In genomic region chr14:52936437-52936836, GRCh38 we compare ENCODE assay signal across 22 cellular contexts. TPM values are rescaled to one million over a fixed set of nuclear protein-coding genes. Genes with fewer than 3 reads are reported as not detected.
DNase-seq lines count a peak whose midpoint lies in the region; ATAC-seq, FAIRE-seq and TF ChIP-seq lines count a peak whose summit lies in the region.
"Had no signal": no experiment of that assay in that cellular context is flagged by ENCODE, and none has a peak within 500 bp of the region (broad histone marks: within the 10 kb centered on the region; RNA-seq: fewer than 3 reads in every experiment).

No MANE protein-coding gene starts in this region.

- H3K4me2 ChIP-seq in IMR-90 (ENCODE audit: low read depth, low read length), result no peak overlapping the region

- H2BK15ac ChIP-seq in IMR-90 (ENCODE audit: low read depth, low read length), result no peak overlapping the region

- TF ChIP-seq RAD21 in IMR-90 (IDR thresholded peaks at IDR 0.05; ENCODE audit: low read length), result no peak

- H2AK5ac ChIP-seq in IMR-90 (ENCODE audit: low read depth, low read length), result no peak overlapping the region

- no peak overlapping the region for H3K9ac ChIP-seq in IMR-90 (ENCODE audit: low read depth, low read length)

- no peak for TF ChIP-seq EP300 in esophagus muscularis mucosa (IDR thresholded peaks at IDR 0.05)

- H2AFZ ChIP-seq in IMR-90 (replicated peaks; ENCODE audit: low read length, poor library complexity), result no peak overlapping the region

- POLR2A ChIA-PET in IMR-90 (lab: Charles Lee; ENCODE audit: unreplicated experiment), result no interaction called here

- no peak for FAIRE-seq in GM12892 (lab: Jason Lieb, UNC)
- FAIRE-seq: D721Med, GM12878 had no signal

- H3K14ac ChIP-seq in IMR-90 (replicated peaks; ENCODE audit: low read depth, low read length), result 0 out of 2 replicates have a peak overlapping the region, but pooled peaks have one; percentile 14

- no peak overlapping the region for H4K5ac ChIP-seq in IMR-90 (ENCODE audit: low read depth, low read length)

- peaks cover 19% of the 10 kb centered on the region for H3K36me3 Mint-ChIP-seq in nephron progenitor cell (ENCODE audit: low read depth)
- H3K36me3 Mint-ChIP-seq in effector memory CD8-positive, alpha-beta T cell (ENCODE audit: insufficient read depth), result no peaks in the 10 kb centered on the region
- H3K36me3 Mint-ChIP-seq: CD4-positive, alpha-beta memory T cell had no signal

- H4K91ac ChIP-seq in IMR-90 (ENCODE audit: insufficient read depth, low read depth, low read length), result no peak overlapping the region

- CTCF ChIA-PET in IMR-90 (lab: Yijun Ruan, JAX), result no interaction called here

- 90% methylated on average over 1 of the region's 1 CpG; no CpG with 5 or more reads in 1 of the 2 experiments for WGBS in IMR-90 (ENCODE audit: extremely low coverage in 2 of 2, insufficient read length in 1 of 2), 2 experiments
- WGBS in esophagus muscularis mucosa, result 58% methylated on average over 1 of the region's 1 CpG
- 77 to 84% methylated on average over 1 of the region's 1 CpG for WGBS in heart right ventricle, 2 donors

- no peak overlapping the region for H2BK20ac ChIP-seq in IMR-90 (ENCODE audit: low read depth, low read length)

- no peak overlapping the region for H3K18ac ChIP-seq in IMR-90 (ENCODE audit: low read depth, low read length)

- peaks cover 3% of the 10 kb centered on the region; the same call in 1 of the 2 replicates for H3K36me3 ChIP-seq in IMR-90 (ENCODE audit: control insufficient read depth, insufficient read depth, low read length)
- H3K36me3 ChIP-seq in esophagus muscularis mucosa, result no peaks in the 10 kb centered on the region
- H3K36me3 ChIP-seq in tibial artery, result no peaks in the 10 kb centered on the region
- no peaks in the 10 kb centered on the region for H3K36me3 ChIP-seq in heart right ventricle
- H3K36me3 ChIP-seq: MG63 had no signal

- peaks cover 25% of the 10 kb centered on the region for H3K4me1 Mint-ChIP-seq in nephron progenitor cell
- no peaks in the 10 kb centered on the region for H3K4me1 Mint-ChIP-seq in effector memory CD8-positive, alpha-beta T cell (ENCODE audit: low read depth in 2 of 2)
- H3K4me1 Mint-ChIP-seq: CD4-positive, alpha-beta memory T cell had no signal

- H3K27ac Mint-ChIP-seq in nephron progenitor cell, result peak overlapping the region; percentile 40
- no peak overlapping the region for H3K27ac Mint-ChIP-seq in effector memory CD8-positive, alpha-beta T cell

- no TSS peak for BruUV-seq in IMR-90 (replicated peaks; lab: Mats Ljungman, UMichigan)

- H2BK120ac ChIP-seq in IMR-90 (ENCODE audit: low read depth, low read length), result no peak overlapping the region

- intact Hi-C loops in IMR-90 (cut with micrococcal nuclease) (no loop called here), esophagus muscularis mucosa (cut with DNase I) (no loop called here), tibial artery (cut with DNase I; ENCODE audit: low total_unique reads) (no loop called here), heart right ventricle (cut with DNase I) (no loop called here)

- TF ChIP-seq CTCF in IMR-90 (conservative IDR thresholded peaks at IDR 0.05; ENCODE audit: low read depth, low read length) (no peak), esophagus muscularis mucosa (IDR thresholded peaks at IDR 0.05) (no peak), nephron progenitor cell (IDR thresholded peaks at IDR 0.05) (no peak), tibial artery (IDR thresholded peaks at IDR 0.05) (no peak), heart right ventricle (IDR thresholded peaks at IDR 0.05) (no peak)

- H3K23ac ChIP-seq in IMR-90 (ENCODE audit: low read depth, low read length), result peak overlapping the region; percentile 83; the same call in 1 of the 2 replicates

- H3K9me3 ChIP-seq in IMR-90 (ENCODE audit: control insufficient read depth, insufficient read depth, low read length) (no peaks in the 10 kb centered on the region), esophagus muscularis mucosa (no peaks in the 10 kb centered on the region), tibial artery (no peaks in the 10 kb centered on the region), heart right ventricle (no peaks in the 10 kb centered on the region)
- H3K9me3 ChIP-seq: BE2C, MG63 had no signal

- dilution Hi-C loops in IMR-90 (cut with HindIII; ENCODE audit: low sequenced_read_pairs, unreplicated experiment), result no loop called here

- ATAC-seq in IMR-90 (ENCODE audit: low read depth) (peak; percentile 19; the same call in 1 of the 2 replicates), heart right ventricle (no peak)
- ATAC-seq in effector memory CD8-positive, alpha-beta T cell (replicated peaks), result no peak

- H3K9me1 ChIP-seq in IMR-90 (ENCODE audit: insufficient read depth, low read length), result peaks cover 12% of the 10 kb centered on the region

- H3K56ac ChIP-seq in IMR-90 (ENCODE audit: extremely low read depth, insufficient read depth, low read length), result no peak overlapping the region

- peak overlapping the region; percentile 67 for H2AK9ac ChIP-seq in IMR-90 (replicated peaks; ENCODE audit: low read depth, low read length, poor library complexity)

- H3K4ac ChIP-seq in IMR-90 (ENCODE audit: low read depth, low read length), result no peak overlapping the region

- H3K9me3 Mint-ChIP-seq in nephron progenitor cell, result no peaks in the 10 kb centered on the region
- H3K9me3 Mint-ChIP-seq in effector memory CD8-positive, alpha-beta T cell, result no peaks in the 10 kb centered on the region
- H3K9me3 Mint-ChIP-seq: CD4-positive, alpha-beta memory T cell had no signal

- no peak overlapping the region for H2BK5ac ChIP-seq in IMR-90 (ENCODE audit: low read depth, low read length, poor library complexity, severe bottlenecking)

- peaks cover 0 to 65% of the 10 kb centered on the region in 2 experiments; a peak in 2 of 4 replicates for H3K79me1 ChIP-seq in IMR-90 (ENCODE audit: low read depth in 1 of 2, low read length in 2 of 2)

- peaks cover 2% of the 10 kb centered on the region for H3K27me3 Mint-ChIP-seq in nephron progenitor cell (ENCODE audit: low read depth, poor library complexity)
- H3K27me3 Mint-ChIP-seq in effector memory CD8-positive, alpha-beta T cell, result peaks cover 8 to 9% of the 10 kb centered on the region in 2 donors

- H3K4me1 ChIP-seq in IMR-90 (ENCODE audit: control insufficient read depth, insufficient read depth, low read length), result peaks cover 9% of the 10 kb centered on the region
- peaks cover 80 to 99% (median 99%) of the 10 kb centered on the region in 4 donors for H3K4me1 ChIP-seq in esophagus muscularis mucosa
- peaks cover 0 to 100% (median 43%) of the 10 kb centered on the region in 4 donors for H3K4me1 ChIP-seq in tibial artery
- peaks cover 4 to 98% (median 74%) of the 10 kb centered on the region in 9 donors for H3K4me1 ChIP-seq in heart right ventricle

- no peak overlapping the region for H3K27ac ChIP-seq in IMR-90 (ENCODE audit: insufficient read depth, low read length)
- H3K27ac ChIP-seq in esophagus muscularis mucosa (replicated peaks in 1 of 4), result peak overlapping the region; percentile 45 to 63 (median 58)
- H3K27ac ChIP-seq in tibial artery, result peak overlapping the region; percentile 29 to 48
- no peak overlapping the region for H3K27ac ChIP-seq in heart right ventricle

- in situ Hi-C loops in IMR-90 (cut with MboI; ENCODE audit: low sequenced_read_pairs), result no loop called here

- H3K27me3 ChIP-seq in IMR-90 (ENCODE audit: control insufficient read depth, insufficient read depth, low read length), result no peaks in the 10 kb centered on the region
- H3K27me3 ChIP-seq in esophagus muscularis mucosa, result no peaks in the 10 kb centered on the region
- no peaks in the 10 kb centered on the region for H3K27me3 ChIP-seq in tibial artery
- H3K27me3 ChIP-seq in heart right ventricle, result no peaks in the 10 kb centered on the region
- H3K27me3 ChIP-seq: BE2C, MG63 had no signal

- H4K20me1 ChIP-seq in IMR-90 (ENCODE audit: insufficient read depth, low read length), result peaks cover 94% of the 10 kb centered on the region

- no peak overlapping the region for H3K4me3 ChIP-seq in IMR-90 (ENCODE audit: insufficient read depth, low read depth, low read length)
- no peak overlapping the region for H3K4me3 ChIP-seq in esophagus muscularis mucosa
- H3K4me3 ChIP-seq in tibial artery, result no peak overlapping the region
- no peak overlapping the region for H3K4me3 ChIP-seq in heart right ventricle
- H3K4me3 ChIP-seq: GM12878, MG63 had no signal

- DNase-seq in IMR-90 (no peak), esophagus muscularis mucosa (ENCODE audit: extremely low spot score) (no peak), nephron progenitor cell (no peak), tibial artery (no peak), NCI-H146 (lab: John Stamatoyannopoulos, UW) (no peak), GM12892 (ENCODE audit: insufficient read length) (no peak), heart right ventricle (no peak)
- DNase-seq in effector memory CD8-positive, alpha-beta T cell, result no peak
- DNase-seq: BE2C; CD4-positive, alpha-beta memory T cell; DND-41; GOT3; Karpas-422; MG63; NCI-H1105; NCI-H187; NCI-H526 treated with DMSO at 0.1 percent for 48 hours; NK-92 treated with Interleukin-12 subunit alpha and Interleukin-12 subunit beta, amount 100 ng/mL, for 24 hours; SHP77 treated with DMSO at 0.1 percent for 48 hours had no signal

- H3K4me3 Mint-ChIP-seq in nephron progenitor cell, result no peak overlapping the region
- H3K4me3 Mint-ChIP-seq in effector memory CD8-positive, alpha-beta T cell, result no peak overlapping the region
- H3K4me3 Mint-ChIP-seq: CD4-positive, alpha-beta memory T cell had no signal

- TF ChIP-seq POLR2A in IMR-90 (IDR thresholded peaks at IDR 0.05; ENCODE audit: low read depth, low read length) (no peak), esophagus muscularis mucosa (IDR thresholded peaks at IDR 0.05; ENCODE audit: low read depth) (no peak), GM12892 (IDR thresholded peaks at IDR 0.05; ENCODE audit: low read depth, low read length) (no peak)

- no peak overlapping the region for H4K8ac ChIP-seq in IMR-90 (ENCODE audit: low read depth in 2 of 2, low read length in 2 of 2)

TF ChIP-seq in IMR-90, 13 proteins besides CTCF, POLR2A, EP300 and RAD21 (continues in another document):
- no peak for TF ChIP-seq RFX5 (IDR thresholded peaks at IDR 0.05; ENCODE audit: low read depth, low read length)
- no peak for TF ChIP-seq NFE2L2 (IDR thresholded peaks at IDR 0.05; ENCODE audit: low read depth, low read length)

RNA-seq across cellular contexts. Expression of gene FERMT2, which starts 14.4 kb away (rescaled TPM):
- 217 and 229 TPM in 2 replicates for total RNA-seq in IMR-90 (2012; rRNA removed)
- polyA plus RNA-seq in IMR-90 (2012; rRNA removed), result 122 and 131 TPM in 2 replicates
- polyA plus RNA-seq in IMR-90 (2012; cell fraction: cytosol; rRNA removed), result 36.4 and 49.9 TPM in 2 replicates
- 27.9 and 176 TPM in 2 replicates for polyA plus RNA-seq in IMR-90 (2012; cell fraction: nucleus; rRNA removed; ENCODE audit: low replicate concordance)
- total RNA-seq in esophagus muscularis mucosa, result 100 to 1,000 TPM; 293 to 397 (median 370) TPM
- 23.4 TPM for polyA plus RNA-seq in GM12892 (2012; ENCODE audit: missing spikeins)
- total RNA-seq in heart right ventricle, result 100 to 1,000 TPM in 9 of 10 donors, 10 to 100 TPM in 1; 89.1 to 175 (median 115) TPM
- 10 to 100 TPM; 45.7 to 67.7 TPM for polyA plus RNA-seq in heart right ventricle
- total RNA-seq: OCI-LY7 had no signal
- polyA plus RNA-seq: CD4-positive, alpha-beta memory T cell had no signal

Comparison
In these comparisons a context has a peak if more than half of its experiments do, and no peak if none do; other contexts are left out.
1. H3K27ac ChIP-seq: peak in esophagus muscularis mucosa (4 of 4) and tibial artery (2 of 2); none in IMR-90 (single experiment) and heart right ventricle (0 of 10).